In the genomic region with DNA sequence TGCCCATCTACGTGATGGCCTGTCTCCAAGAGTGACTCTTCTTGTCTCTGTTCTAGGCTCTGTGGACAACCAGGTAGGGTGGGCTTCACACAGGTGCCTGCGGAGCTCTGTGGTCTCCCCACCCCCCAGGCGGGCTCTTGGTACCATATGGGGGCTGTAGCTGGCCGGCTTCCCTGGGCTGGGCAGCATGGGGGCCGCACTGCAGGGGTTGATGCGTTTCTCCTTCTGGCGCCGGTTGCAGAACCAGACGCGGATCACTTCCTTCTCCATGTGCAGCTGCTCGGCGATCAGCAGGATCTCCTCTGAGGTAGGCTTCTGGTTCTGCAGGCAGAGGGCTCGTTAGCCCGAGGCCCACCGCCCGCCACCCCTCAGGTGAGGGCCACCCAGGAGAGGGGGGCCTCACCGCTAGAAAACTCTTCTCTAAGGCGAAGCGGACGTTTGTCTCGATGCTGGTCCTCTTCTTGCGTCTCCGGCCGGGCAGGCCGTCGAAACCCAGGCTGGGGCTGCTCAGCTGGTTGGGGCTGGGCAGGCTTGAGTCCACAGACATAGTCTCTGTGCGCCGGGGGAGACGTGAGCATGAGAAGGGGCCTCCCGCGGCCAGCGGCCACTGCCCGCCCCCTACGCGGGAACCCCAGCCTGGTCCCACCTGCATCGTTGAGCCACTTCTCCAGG, we compare ENCODE assay signal across 1 cellular context.
A peak's percentile ranks its signal among the peaks of the same experiment; 100 is the strongest.
TF ChIP-seq lines count a peak whose summit lies in the region.

No MANE protein-coding gene starts in this region.

TF ChIP-seq in H1, 55 proteins besides CTCF, POLR2A, EP300 and RAD21:
- TF ChIP-seq, protein P1, sequence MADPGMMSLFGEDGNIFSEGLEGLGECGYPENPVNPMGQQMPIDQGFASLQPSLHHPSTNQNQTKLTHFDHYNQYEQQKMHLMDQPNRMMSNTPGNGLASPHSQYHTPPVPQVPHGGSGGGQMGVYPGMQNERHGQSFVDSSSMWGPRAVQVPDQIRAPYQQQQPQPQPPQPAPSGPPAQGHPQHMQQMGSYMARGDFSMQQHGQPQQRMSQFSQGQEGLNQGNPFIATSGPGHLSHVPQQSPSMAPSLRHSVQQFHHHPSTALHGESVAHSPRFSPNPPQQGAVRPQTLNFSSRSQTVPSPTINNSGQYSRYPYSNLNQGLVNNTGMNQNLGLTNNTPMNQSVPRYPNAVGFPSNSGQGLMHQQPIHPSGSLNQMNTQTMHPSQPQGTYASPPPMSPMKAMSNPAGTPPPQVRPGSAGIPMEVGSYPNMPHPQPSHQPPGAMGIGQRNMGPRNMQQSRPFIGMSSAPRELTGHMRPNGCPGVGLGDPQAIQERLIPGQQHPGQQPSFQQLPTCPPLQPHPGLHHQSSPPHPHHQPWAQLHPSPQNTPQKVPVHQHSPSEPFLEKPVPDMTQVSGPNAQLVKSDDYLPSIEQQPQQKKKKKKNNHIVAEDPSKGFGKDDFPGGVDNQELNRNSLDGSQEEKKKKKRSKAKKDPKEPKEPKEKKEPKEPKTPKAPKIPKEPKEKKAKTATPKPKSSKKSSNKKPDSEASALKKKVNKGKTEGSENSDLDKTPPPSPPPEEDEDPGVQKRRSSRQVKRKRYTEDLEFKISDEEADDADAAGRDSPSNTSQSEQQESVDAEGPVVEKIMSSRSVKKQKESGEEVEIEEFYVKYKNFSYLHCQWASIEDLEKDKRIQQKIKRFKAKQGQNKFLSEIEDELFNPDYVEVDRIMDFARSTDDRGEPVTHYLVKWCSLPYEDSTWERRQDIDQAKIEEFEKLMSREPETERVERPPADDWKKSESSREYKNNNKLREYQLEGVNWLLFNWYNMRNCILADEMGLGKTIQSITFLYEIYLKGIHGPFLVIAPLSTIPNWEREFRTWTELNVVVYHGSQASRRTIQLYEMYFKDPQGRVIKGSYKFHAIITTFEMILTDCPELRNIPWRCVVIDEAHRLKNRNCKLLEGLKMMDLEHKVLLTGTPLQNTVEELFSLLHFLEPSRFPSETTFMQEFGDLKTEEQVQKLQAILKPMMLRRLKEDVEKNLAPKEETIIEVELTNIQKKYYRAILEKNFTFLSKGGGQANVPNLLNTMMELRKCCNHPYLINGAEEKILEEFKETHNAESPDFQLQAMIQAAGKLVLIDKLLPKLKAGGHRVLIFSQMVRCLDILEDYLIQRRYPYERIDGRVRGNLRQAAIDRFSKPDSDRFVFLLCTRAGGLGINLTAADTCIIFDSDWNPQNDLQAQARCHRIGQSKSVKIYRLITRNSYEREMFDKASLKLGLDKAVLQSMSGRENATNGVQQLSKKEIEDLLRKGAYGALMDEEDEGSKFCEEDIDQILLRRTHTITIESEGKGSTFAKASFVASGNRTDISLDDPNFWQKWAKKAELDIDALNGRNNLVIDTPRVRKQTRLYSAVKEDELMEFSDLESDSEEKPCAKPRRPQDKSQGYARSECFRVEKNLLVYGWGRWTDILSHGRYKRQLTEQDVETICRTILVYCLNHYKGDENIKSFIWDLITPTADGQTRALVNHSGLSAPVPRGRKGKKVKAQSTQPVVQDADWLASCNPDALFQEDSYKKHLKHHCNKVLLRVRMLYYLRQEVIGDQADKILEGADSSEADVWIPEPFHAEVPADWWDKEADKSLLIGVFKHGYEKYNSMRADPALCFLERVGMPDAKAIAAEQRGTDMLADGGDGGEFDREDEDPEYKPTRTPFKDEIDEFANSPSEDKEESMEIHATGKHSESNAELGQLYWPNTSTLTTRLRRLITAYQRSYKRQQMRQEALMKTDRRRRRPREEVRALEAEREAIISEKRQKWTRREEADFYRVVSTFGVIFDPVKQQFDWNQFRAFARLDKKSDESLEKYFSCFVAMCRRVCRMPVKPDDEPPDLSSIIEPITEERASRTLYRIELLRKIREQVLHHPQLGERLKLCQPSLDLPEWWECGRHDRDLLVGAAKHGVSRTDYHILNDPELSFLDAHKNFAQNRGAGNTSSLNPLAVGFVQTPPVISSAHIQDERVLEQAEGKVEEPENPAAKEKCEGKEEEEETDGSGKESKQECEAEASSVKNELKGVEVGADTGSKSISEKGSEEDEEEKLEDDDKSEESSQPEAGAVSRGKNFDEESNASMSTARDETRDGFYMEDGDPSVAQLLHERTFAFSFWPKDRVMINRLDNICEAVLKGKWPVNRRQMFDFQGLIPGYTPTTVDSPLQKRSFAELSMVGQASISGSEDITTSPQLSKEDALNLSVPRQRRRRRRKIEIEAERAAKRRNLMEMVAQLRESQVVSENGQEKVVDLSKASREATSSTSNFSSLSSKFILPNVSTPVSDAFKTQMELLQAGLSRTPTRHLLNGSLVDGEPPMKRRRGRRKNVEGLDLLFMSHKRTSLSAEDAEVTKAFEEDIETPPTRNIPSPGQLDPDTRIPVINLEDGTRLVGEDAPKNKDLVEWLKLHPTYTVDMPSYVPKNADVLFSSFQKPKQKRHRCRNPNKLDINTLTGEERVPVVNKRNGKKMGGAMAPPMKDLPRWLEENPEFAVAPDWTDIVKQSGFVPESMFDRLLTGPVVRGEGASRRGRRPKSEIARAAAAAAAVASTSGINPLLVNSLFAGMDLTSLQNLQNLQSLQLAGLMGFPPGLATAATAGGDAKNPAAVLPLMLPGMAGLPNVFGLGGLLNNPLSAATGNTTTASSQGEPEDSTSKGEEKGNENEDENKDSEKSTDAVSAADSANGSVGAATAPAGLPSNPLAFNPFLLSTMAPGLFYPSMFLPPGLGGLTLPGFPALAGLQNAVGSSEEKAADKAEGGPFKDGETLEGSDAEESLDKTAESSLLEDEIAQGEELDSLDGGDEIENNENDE (IDR thresholded peaks at IDR 0.05; ENCODE audit: insufficient replicate concordance, low read length) = no peak
- 0 out of 2 replicates have a peak, but pooled peaks have one; percentile 12 for TF ChIP-seq TAF1 (IDR thresholded peaks at IDR 0.05; ENCODE audit: low read depth, low read length)
